Comparison of ENCODE assay signal across 1 cellular context in genomic region chr14:75053396-75054289, GRCh38.
TF ChIP-seq lines count a peak whose summit lies in the region.

No MANE protein-coding gene starts in this region.

TF ChIP-seq in IMR-90, 13 proteins besides CTCF, POLR2A, EP300 and RAD21:
- TF ChIP-seq MAFK (IDR thresholded peaks at IDR 0.05; ENCODE audit: low read depth, low read length) = no peak
- TF ChIP-seq RCOR1 (IDR thresholded peaks at IDR 0.05; ENCODE audit: insufficient replicate concordance, low read length) = no peak
- no peak for TF ChIP-seq MXI1 (IDR thresholded peaks at IDR 0.05; ENCODE audit: borderline replicate concordance, low read depth, low read length)
- peak; percentile 25; the same call in 1 of the 2 replicates for TF ChIP-seq CEBPB (IDR thresholded peaks at IDR 0.05; ENCODE audit: low read depth, low read length)
- no peak for TF ChIP-seq FOS (IDR thresholded peaks at IDR 0.05; ENCODE audit: low read depth, low read length)
